1 cellular context compared by ENCODE assay signal in the genomic region with DNA sequence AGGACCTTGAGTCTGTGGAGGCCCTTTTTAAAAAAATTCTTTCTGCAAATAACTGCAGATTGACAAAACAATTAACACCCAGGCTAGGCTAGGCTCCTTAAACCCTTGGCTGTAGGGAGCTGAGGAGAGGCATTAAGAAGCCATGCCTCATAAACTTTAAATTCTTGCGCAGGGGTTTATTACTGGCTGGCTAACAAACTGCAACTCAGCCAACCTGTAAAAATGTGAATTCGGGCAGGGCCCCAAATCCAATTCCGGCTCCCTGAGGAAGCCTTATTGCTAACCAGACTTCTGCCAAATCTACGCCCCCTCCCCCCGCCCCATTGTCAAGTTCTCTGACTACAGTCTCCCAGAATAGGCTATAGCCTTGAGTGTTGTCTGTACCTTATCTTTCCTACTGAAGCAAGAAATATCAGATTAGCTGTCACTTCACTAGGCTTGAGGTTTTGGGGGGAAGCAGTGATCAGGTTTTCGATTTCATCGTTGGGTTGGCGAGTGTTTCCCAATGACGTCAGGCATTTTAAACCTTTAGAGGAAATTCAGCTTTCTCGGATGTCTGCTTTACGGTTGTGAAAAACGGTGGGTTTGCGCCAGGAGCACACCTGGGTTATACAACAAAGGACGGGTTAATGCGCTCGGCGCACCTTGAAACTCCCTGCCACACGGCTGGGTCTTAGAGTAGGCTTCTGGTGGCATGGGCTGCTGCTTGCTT.
TF ChIP-seq lines count a peak whose summit lies in the region.

No MANE protein-coding gene starts in this region.

TF ChIP-seq in SK-N-SH, 30 proteins besides CTCF, POLR2A, EP300 and RAD21 (continued from another document):
- TF ChIP-seq, protein P1, sequence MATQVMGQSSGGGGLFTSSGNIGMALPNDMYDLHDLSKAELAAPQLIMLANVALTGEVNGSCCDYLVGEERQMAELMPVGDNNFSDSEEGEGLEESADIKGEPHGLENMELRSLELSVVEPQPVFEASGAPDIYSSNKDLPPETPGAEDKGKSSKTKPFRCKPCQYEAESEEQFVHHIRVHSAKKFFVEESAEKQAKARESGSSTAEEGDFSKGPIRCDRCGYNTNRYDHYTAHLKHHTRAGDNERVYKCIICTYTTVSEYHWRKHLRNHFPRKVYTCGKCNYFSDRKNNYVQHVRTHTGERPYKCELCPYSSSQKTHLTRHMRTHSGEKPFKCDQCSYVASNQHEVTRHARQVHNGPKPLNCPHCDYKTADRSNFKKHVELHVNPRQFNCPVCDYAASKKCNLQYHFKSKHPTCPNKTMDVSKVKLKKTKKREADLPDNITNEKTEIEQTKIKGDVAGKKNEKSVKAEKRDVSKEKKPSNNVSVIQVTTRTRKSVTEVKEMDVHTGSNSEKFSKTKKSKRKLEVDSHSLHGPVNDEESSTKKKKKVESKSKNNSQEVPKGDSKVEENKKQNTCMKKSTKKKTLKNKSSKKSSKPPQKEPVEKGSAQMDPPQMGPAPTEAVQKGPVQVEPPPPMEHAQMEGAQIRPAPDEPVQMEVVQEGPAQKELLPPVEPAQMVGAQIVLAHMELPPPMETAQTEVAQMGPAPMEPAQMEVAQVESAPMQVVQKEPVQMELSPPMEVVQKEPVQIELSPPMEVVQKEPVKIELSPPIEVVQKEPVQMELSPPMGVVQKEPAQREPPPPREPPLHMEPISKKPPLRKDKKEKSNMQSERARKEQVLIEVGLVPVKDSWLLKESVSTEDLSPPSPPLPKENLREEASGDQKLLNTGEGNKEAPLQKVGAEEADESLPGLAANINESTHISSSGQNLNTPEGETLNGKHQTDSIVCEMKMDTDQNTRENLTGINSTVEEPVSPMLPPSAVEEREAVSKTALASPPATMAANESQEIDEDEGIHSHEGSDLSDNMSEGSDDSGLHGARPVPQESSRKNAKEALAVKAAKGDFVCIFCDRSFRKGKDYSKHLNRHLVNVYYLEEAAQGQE (IDR thresholded peaks at IDR 0.05; ENCODE audit: low read depth, low read length), result no peak
- no peak for TF ChIP-seq FOXM1 (IDR thresholded peaks at IDR 0.05; ENCODE audit: low read depth)
- TF ChIP-seq GABPA (IDR thresholded peaks at IDR 0.05; ENCODE audit: low read depth), result no peak
- TF ChIP-seq JUND (IDR thresholded peaks at IDR 0.05), result no peak
- TF ChIP-seq NRF1 (IDR thresholded peaks at IDR 0.05; ENCODE audit: low read depth, low read length), result no peak
- TF ChIP-seq SIN3A (IDR thresholded peaks at IDR 0.05; ENCODE audit: borderline replicate concordance, low read depth, low read length), result no peak
- no peak for TF ChIP-seq MXI1 (IDR thresholded peaks at IDR 0.05; ENCODE audit: low read depth, low read length)
- no peak for TF ChIP-seq TAF1 (IDR thresholded peaks at IDR 0.05; ENCODE audit: borderline replicate concordance, low read depth, low read length)
- TF ChIP-seq GATA2 (CRISPR knock-in tag; IDR thresholded peaks at IDR 0.05), result no peak
